15 cellular contexts compared by ENCODE assay signal in the genomic region with DNA sequence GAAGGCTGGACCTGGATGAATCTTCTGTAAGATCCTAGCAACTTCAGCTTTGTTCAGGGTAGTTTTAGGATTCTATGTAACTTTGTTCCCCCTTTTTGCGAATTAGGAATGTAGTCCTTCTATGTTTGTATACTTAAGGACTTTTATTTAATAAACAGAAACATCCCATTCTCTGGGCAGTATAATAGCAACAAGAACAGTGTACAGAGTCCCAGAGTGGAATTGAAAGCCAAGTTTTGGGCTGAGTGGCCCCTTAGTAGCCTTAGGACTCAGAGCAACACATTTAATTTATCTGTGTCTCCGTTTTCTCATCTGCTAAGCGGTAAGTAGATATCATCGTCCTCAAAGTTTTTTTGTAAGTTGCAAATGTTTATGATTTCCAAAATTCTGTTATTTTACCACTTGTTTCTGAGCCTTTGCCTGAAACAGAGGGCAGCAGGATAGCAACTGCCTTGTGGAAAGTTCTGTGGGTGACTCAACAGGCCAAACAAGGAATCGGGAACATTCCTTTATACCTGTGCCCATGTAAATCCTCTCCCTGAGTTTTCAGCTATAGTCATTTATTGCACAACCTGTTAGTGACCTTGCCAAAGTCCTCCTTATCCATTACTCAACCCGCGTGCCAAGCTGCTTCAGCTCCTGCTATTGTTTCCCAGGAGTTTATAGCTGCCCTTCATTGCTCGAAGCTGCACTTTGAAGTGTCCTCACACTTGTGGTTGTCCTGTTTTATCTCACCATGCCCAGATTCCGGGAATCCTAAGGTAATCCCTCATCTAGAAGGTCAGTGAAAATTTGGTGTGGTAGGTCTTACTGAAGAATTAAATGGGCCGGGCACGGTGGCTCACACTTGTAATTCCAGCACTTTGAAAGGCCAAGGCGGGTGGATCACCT.
A peak's percentile ranks its signal among the peaks of the same experiment; 100 is the strongest.
DNase-seq lines count a peak whose midpoint lies in the region; FAIRE-seq and TF ChIP-seq lines count a peak whose summit lies in the region.
"Had no signal": no experiment of that assay in that cellular context is flagged by ENCODE, and none has a peak within 500 bp of the region (broad histone marks: within the 10 kb centered on the region; RNA-seq: fewer than 3 reads in every experiment).

No MANE protein-coding gene starts in this region.

- H3K36me3 Mint-ChIP-seq in glutamatergic neuron (ENCODE audit: unreplicated experiment): no peaks in the 10 kb centered on the region
- H3K36me3 Mint-ChIP-seq: CD4-positive, CD25-positive, alpha-beta regulatory T cell had no signal

- H3K9me3 Mint-ChIP-seq in glutamatergic neuron (ENCODE audit: unreplicated experiment): no peaks in the 10 kb centered on the region
- H3K9me3 Mint-ChIP-seq: CD4-positive, CD25-positive, alpha-beta regulatory T cell had no signal

- POLR2A ChIA-PET in RWPE1 (lab: Yijun Ruan, JAX; ENCODE audit: low non-redundant PET): no interaction called here

- DNase-seq in GM19239 (ENCODE audit: insufficient read length, low spot score) (no peak), RWPE1 (ENCODE audit: low spot score) (peak; percentile 91), fibroblast of the aortic adventitia (ENCODE audit: low read depth) (peak; percentile 66), renal cortical epithelial cell (ENCODE audit: low read depth) (peak; percentile 93), glutamatergic neuron (no peak), ecto neural progenitor cell (ENCODE audit: low spot score) (no peak), NCI-H526 (lab: John Stamatoyannopoulos, UW) (no peak), amniotic stem cell (lab: John Stamatoyannopoulos, UW) (no peak)
- DNase-seq: brain microvascular endothelial cell; CD4-positive, CD25-positive, alpha-beta regulatory T cell; gastrocnemius medialis; midbrain; NCI-H1694 had no signal

- TF ChIP-seq CTCF in RWPE1 (conservative IDR thresholded peaks at IDR 0.05; ENCODE audit: low read depth): no peak
- TF ChIP-seq CTCF in fibroblast of the aortic adventitia (IDR thresholded peaks at IDR 0.05; ENCODE audit: insufficient read depth, low read length): no peak
- TF ChIP-seq CTCF in glutamatergic neuron (IDR thresholded peaks at IDR 0.05; ENCODE audit: partially characterized antibody, unreplicated experiment): no peak

- CTCF ChIA-PET in RWPE1 (lab: Yijun Ruan, JAX): interaction anchor here (1.3 kb wide), 1 partner anchor 202 kb away, joined by 5 read pairs; no protein-coding TSS in a partner anchor

- peak overlapping the region; percentile 91 for H3K27ac ChIP-seq in RWPE1
- H3K27ac ChIP-seq: brain microvascular endothelial cell, gastrocnemius medialis, HL-60 had no signal

- peak; percentile 45 for FAIRE-seq in GM19239 (lab: Jason Lieb, UNC)

- H3K4me3 ChIP-seq in fibroblast of the aortic adventitia (ENCODE audit: low read depth, low read length): no peak overlapping the region
- H3K4me3 ChIP-seq: gastrocnemius medialis, smooth muscle cell had no signal

- H3K4me1 Mint-ChIP-seq in glutamatergic neuron (ENCODE audit: low read depth, unreplicated experiment): no peaks in the 10 kb centered on the region

- H3K4me3 Mint-ChIP-seq in glutamatergic neuron (ENCODE audit: unreplicated experiment): no peak overlapping the region
- H3K4me3 Mint-ChIP-seq: CD4-positive, CD25-positive, alpha-beta regulatory T cell had no signal

- H3K27ac Mint-ChIP-seq in glutamatergic neuron (ENCODE audit: unreplicated experiment): no peak overlapping the region

- H3K27me3 Mint-ChIP-seq in glutamatergic neuron (ENCODE audit: unreplicated experiment): peaks cover 4% of the 10 kb centered on the region
- H3K27me3 Mint-ChIP-seq: CD4-positive, CD25-positive, alpha-beta regulatory T cell had no signal

Comparison
In these comparisons a context has a peak if more than half of its experiments do, and no peak if none do; other contexts are left out.
1. DNase-seq: peak in RWPE1 (single experiment), fibroblast of the aortic adventitia (single experiment) and renal cortical epithelial cell (single experiment); none in GM19239 (single experiment), glutamatergic neuron (single experiment), ecto neural progenitor cell (single experiment), NCI-H526 (0 of 2) and amniotic stem cell (single experiment).